ENCODE assay signal across 2 cellular contexts in genomic region chr6:56348578-56348977, GRCh38.
TF ChIP-seq lines count a peak whose summit lies in the region.

No MANE protein-coding gene starts in this region.

TF ChIP-seq in IMR-90, 13 proteins besides CTCF, POLR2A, EP300 and RAD21 (continued from another document):
- TF ChIP-seq ELK1 (IDR thresholded peaks at IDR 0.05; ENCODE audit: borderline replicate concordance, low read depth, low read length) (no peak), RFX5 (IDR thresholded peaks at IDR 0.05; ENCODE audit: low read depth, low read length) (no peak)

TF ChIP-seq in SK-N-SH treated with all-trans-retinoic acid at 6 μM for 48 hours, 23 proteins besides CTCF, POLR2A, EP300 and RAD21:
- TF ChIP-seq CSRNP3 (CRISPR knock-in tag; IDR thresholded peaks at IDR 0.05) (no peak), TSHZ2 (CRISPR knock-in tag; IDR thresholded peaks at IDR 0.05) (no peak), RARB (CRISPR knock-in tag; IDR thresholded peaks at IDR 0.05) (no peak), ZFP3 (CRISPR knock-in tag; IDR thresholded peaks at IDR 0.05) (no peak), TCF4 (CRISPR knock-in tag; IDR thresholded peaks at IDR 0.05; ENCODE audit: borderline replicate concordance) (no peak), SNAI2 (CRISPR knock-in tag; IDR thresholded peaks at IDR 0.05) (no peak), GLIS3 (CRISPR knock-in tag; IDR thresholded peaks at IDR 0.05) (no peak), ZNF8 (CRISPR knock-in tag; IDR thresholded peaks at IDR 0.05) (no peak), CREB5 (CRISPR knock-in tag; IDR thresholded peaks at IDR 0.05; ENCODE audit: low read depth) (no peak), CSDC2 (CRISPR knock-in tag; IDR thresholded peaks at IDR 0.05) (no peak), ARNTL (CRISPR knock-in tag; IDR thresholded peaks at IDR 0.05; ENCODE audit: borderline replicate concordance, low read depth) (no peak), PATZ1 (CRISPR knock-in tag; IDR thresholded peaks at IDR 0.05; ENCODE audit: borderline replicate concordance) (no peak), POU6F1 (CRISPR knock-in tag; IDR thresholded peaks at IDR 0.05; ENCODE audit: borderline replicate concordance, low read depth) (no peak), TOX (CRISPR knock-in tag; IDR thresholded peaks at IDR 0.05; ENCODE audit: borderline replicate concordance) (no peak), ESRRG (CRISPR knock-in tag; IDR thresholded peaks at IDR 0.05) (no peak), ZC3H10 (CRISPR knock-in tag; IDR thresholded peaks at IDR 0.05) (no peak), PPARA (CRISPR knock-in tag; IDR thresholded peaks at IDR 0.05; ENCODE audit: borderline replicate concordance) (no peak), OSR1 (CRISPR knock-in tag; IDR thresholded peaks at IDR 0.05) (no peak)
